Comparison of ENCODE assay signal across 9 cellular contexts in the genomic region with DNA sequence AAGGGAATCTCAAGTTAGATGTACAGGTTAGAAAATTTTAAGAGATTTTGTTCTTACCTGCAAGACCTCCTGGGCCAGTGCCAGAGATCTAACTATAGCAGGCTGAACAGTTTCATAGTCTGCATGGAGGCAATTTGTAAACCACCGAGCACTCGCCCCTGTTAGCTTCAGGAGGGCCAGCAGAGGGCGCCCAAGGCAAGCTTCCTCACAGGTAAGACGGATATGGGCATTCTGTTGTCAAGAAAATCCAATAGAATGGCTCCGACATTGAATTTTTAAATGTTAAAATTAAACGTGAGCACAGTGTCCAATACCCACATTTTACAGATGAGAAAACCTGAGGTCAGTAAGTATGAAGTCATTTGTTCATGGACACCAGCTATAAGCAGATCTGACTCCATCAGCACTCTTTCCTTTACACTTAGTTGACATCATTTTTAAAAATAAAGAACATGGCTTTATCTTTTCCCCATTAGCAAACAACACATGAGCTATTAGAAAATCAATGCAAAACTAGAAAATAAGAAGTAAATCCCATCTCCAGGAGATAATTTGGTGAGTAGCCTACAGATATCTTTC. TPM values are rescaled to one million over a fixed set of nuclear protein-coding genes. Genes with fewer than 3 reads are reported as not detected.
A peak's percentile ranks its signal among the peaks of the same experiment; 100 is the strongest.
DNase-seq lines count a peak whose midpoint lies in the region; ATAC-seq and TF ChIP-seq lines count a peak whose summit lies in the region.
"Had no signal": no experiment of that assay in that cellular context is flagged by ENCODE, and none has a peak within 500 bp of the region (broad histone marks: within the 10 kb centered on the region; RNA-seq: fewer than 3 reads in every experiment).

No MANE protein-coding gene starts in this region.

- no peaks in the 10 kb centered on the region for H3K9me3 Mint-ChIP-seq in central memory CD8-positive, alpha-beta T cell

- TF ChIP-seq CTCF in 22Rv1 (IDR thresholded peaks at IDR 0.05), result peak; percentile 98

- H3K36me3 Mint-ChIP-seq in central memory CD8-positive, alpha-beta T cell (ENCODE audit: insufficient read depth), result no peaks in the 10 kb centered on the region

- H3K27me3 Mint-ChIP-seq in central memory CD8-positive, alpha-beta T cell, result peaks cover 33% of the 10 kb centered on the region

- ATAC-seq in GM18517 (IDR thresholded peaks at IDR 0.05; ENCODE audit: unreplicated experiment) (peak; percentile 53), HG03342 (IDR thresholded peaks at IDR 0.05; ENCODE audit: unreplicated experiment) (peak; percentile 79), left colon (peak; percentile 85)
- ATAC-seq in central memory CD8-positive, alpha-beta T cell (replicated peaks; ENCODE audit: extremely low read depth, poor library complexity, severe bottlenecking), result peak; percentile 56

- no peak overlapping the region for H3K27ac ChIP-seq in 22Rv1
- H3K27ac ChIP-seq: BLaER1 treated with 17β-estradiol and CSF1 and Interleukin-3, amounts not matched to agents 10 nM and 100 nM had no signal

- H3K4me3 Mint-ChIP-seq in central memory CD8-positive, alpha-beta T cell, result no peak overlapping the region

- intact Hi-C loops in left colon (cut with DNase I, micrococcal nuclease), result no loop called here

- H3K27ac Mint-ChIP-seq in central memory CD8-positive, alpha-beta T cell (ENCODE audit: low read depth), result no peak overlapping the region

- H3K4me1 Mint-ChIP-seq in central memory CD8-positive, alpha-beta T cell, result no peaks in the 10 kb centered on the region

- peak; percentile 31 for DNase-seq in NCI-H510A (lab: John Stamatoyannopoulos, UW)
- DNase-seq in activated CD4-positive, alpha-beta T cell treated with anti-CD3 and anti-CD28 coated beads for 1 hour, result peak; percentile 38
- DNase-seq in central memory CD8-positive, alpha-beta T cell (ENCODE audit: low spot score in 2 of 2), result peak; percentile 16 to 38
- DNase-seq in left colon, result peak; percentile 71 to 84
- peak; percentile 73 for DNase-seq in stimulated activated CD4-positive, alpha-beta T cell treated with anti-CD3 and anti-CD28 coated beads, Interleukin-4, amount 100 ng/mL, for 1 hour

RNA-seq across cellular contexts. Expression of a gene that starts 2.2 kb away (rescaled TPM):
- total RNA-seq in left colon, result 10 to 100 TPM; 35.7 to 37.5 TPM

RNA-seq across cellular contexts. Expression of a gene that starts 40.4 kb away (rescaled TPM):
- total RNA-seq in left colon, result 100 to 1,000 TPM; 583 to 627 TPM

Comparison
In these comparisons a context has a peak if more than half of its experiments do, and no peak if none do; other contexts are left out.
1. DNase-seq: peak in every context shown above with its lines; median percentile 78 in left colon; 73 in stimulated activated CD4-positive, alpha-beta T cell treated with anti-CD3 and anti-CD28 coated beads, Interleukin-4, amount 100 ng/mL, for 1 hour; 38 in activated CD4-positive, alpha-beta T cell treated with anti-CD3 and anti-CD28 coated beads for 1 hour; 31 in NCI-H510A; 27 in central memory CD8-positive, alpha-beta T cell.